8 cellular contexts compared by ENCODE assay signal in the genomic region with DNA sequence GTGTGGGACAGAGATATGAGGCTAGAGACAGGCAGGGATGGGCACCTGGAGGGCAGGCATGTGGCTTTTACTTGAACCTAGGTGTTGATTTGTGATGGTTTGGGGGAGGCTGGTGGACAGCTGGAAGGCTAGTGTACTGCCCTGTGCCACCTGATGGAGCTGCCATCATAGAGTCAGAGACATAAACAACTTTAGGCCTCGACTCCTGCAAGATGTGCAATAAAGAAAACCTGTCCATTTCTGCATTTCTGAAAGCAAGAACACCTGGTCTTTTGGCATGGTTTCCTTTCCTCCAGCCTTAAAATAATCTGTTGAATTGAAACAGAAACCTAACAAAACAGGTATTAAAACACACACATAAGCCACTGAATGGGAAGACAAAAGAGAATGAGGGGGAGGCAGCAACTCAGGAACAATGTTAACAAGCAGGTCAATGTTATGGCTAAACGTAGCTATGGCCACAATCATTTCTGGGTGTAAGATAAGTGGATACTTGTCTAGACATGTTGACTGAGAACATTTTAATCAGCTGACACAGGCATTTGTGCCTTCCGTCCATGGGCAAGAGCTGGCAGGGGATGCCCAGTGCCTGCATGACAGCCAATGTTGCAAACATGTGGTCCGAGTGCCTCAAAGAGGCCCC.
DNase-seq lines count a peak whose midpoint lies in the region; ATAC-seq and TF ChIP-seq lines count a peak whose summit lies in the region.

No MANE protein-coding gene starts in this region.

- no peak for TF ChIP-seq CTCF in GM12865 (IDR thresholded peaks at IDR 0.05; ENCODE audit: insufficient read depth, low read depth, low read length, missing control alignments)

- peak; percentile 85 for DNase-seq in GM12865 (ENCODE audit: low read depth)
- DNase-seq in HPDE6-E6E7 (ENCODE audit: extremely low spot score), result peak; percentile 81
- DNase-seq in dermis blood vessel endothelial cell, result peak; percentile 15
- no peak for DNase-seq in putamen (ENCODE audit: low spot score)
- DNase-seq in HK-2 (ENCODE audit: unreplicated experiment), result no peak
- no peak for DNase-seq in NCI-H82 treated with DMSO at 0.1 percent for 48 hours (lab: John Stamatoyannopoulos, UW; ENCODE audit: unreplicated experiment)
- DNase-seq in activated CD8-positive, alpha-beta memory T cell treated with anti-CD3 and anti-CD28 coated beads, Interleukin-2, amount 50 U/mL, for 48 hours, result no peak

- no peak overlapping the region for H3K4me3 ChIP-seq in GM12865 (ENCODE audit: low read depth, low read length)

- peak; percentile 78 for ATAC-seq in GM21528 (IDR thresholded peaks at IDR 0.05; ENCODE audit: low FRiP score, unreplicated experiment)

Comparison
In these comparisons a context has a peak if more than half of its experiments do, and no peak if none do; other contexts are left out.
1. DNase-seq: peak in GM12865 (single experiment), HPDE6-E6E7 (single experiment) and dermis blood vessel endothelial cell (single experiment); none in putamen (single experiment), HK-2 (single experiment), NCI-H82 treated with DMSO at 0.1 percent for 48 hours (single experiment) and activated CD8-positive, alpha-beta memory T cell treated with anti-CD3 and anti-CD28 coated beads, Interleukin-2, amount 50 U/mL, for 48 hours (single experiment).